31 cellular contexts compared by ENCODE assay signal in genomic region chr6:139744038-139744437, GRCh38.
DNase-seq lines count a peak whose midpoint lies in the region; ATAC-seq and TF ChIP-seq lines count a peak whose summit lies in the region.
"Had no signal": no experiment of that assay in that cellular context is flagged by ENCODE, and none has a peak within 500 bp of the region (broad histone marks: within the 10 kb centered on the region; RNA-seq: fewer than 3 reads in every experiment).

No MANE protein-coding gene starts in this region.

- no peak overlapping the region for H2BK15ac ChIP-seq in mesenchymal stem cell (ENCODE audit: low read depth, poor library complexity, severe bottlenecking)

- H4K20me1 ChIP-seq in PC-3 (ENCODE audit: low read length): no peaks in the 10 kb centered on the region
- H4K20me1 ChIP-seq: BLaER1 treated with 17β-estradiol and CSF1 and Interleukin-3, amounts not matched to agents 10 nM and 100 nM had no signal

- WGBS in mesenchymal stem cell: 86% methylated on average over 2 of the region's 2 CpGs
- WGBS in thyroid gland, 2 donors: 61 to 70% methylated on average over 2 of the region's 2 CpGs

- H3K27me3 ChIP-seq in PC-3 (ENCODE audit: low read length): no peaks in the 10 kb centered on the region
- H3K27me3 ChIP-seq in mesenchymal stem cell (ENCODE audit: control insufficient read depth in 1 of 2, insufficient read depth in 1 of 2, low read length in 2 of 2): no peaks in the 10 kb centered on the region
- no peaks in the 10 kb centered on the region for H3K27me3 ChIP-seq in thyroid gland
- no peaks in the 10 kb centered on the region for H3K27me3 ChIP-seq in H7 (ENCODE audit: control insufficient read depth, insufficient read depth, low read length)
- H3K27me3 ChIP-seq: BLaER1 treated with 17β-estradiol and CSF1 and Interleukin-3, amounts not matched to agents 10 nM and 100 nM; cardiac muscle cell; esophagus squamous epithelium; gastroesophageal sphincter; neutrophil; transverse colon had no signal

- no peak overlapping the region for H3K14ac ChIP-seq in mesenchymal stem cell (ENCODE audit: low read length in 2 of 2)

- no peaks in the 10 kb centered on the region for H3K9me2 ChIP-seq in PC-3 (replicated peaks; ENCODE audit: low read length)

- POLR2A ChIA-PET in PC-3 (lab: Charles Lee; ENCODE audit: unreplicated experiment): no interaction called here

- no peak overlapping the region for H2BK5ac ChIP-seq in mesenchymal stem cell (ENCODE audit: low read depth, low read length, poor library complexity, severe bottlenecking)

- no peak for ATAC-seq in PC-3
- ATAC-seq in GM19463 (IDR thresholded peaks at IDR 0.05; ENCODE audit: unreplicated experiment): no peak
- ATAC-seq in stimulated activated naive B cell treated with anti-CD40 and anti-IgM and Interleukin-4, amounts not matched to agents 10 μg/mL and 1 μg/mL and 100 μg/mL, for 72 hours (replicated peaks): no peak
- ATAC-seq: effector memory CD8-positive, alpha-beta T cell; Right ventricle myocardium inferior; WTC11 had no signal

- no peak for TF ChIP-seq POLR2A in thyroid gland (IDR thresholded peaks at IDR 0.05)

- H4K8ac ChIP-seq in mesenchymal stem cell (ENCODE audit: low read length): no peak overlapping the region

- intact Hi-C loops in PC-3 (cut with micrococcal nuclease): no loop called here
- intact Hi-C loops in thyroid gland (cut with DNase I): no loop called here

- DNase-seq in PC-3 (no peak), chondrocyte (ENCODE audit: low spot score) (no peak), mesenchymal stem cell (no peak), thyroid gland (no peak), H7 (no peak)
- DNase-seq in stimulated activated naive B cell treated with anti-CD40 and anti-IgM and Interleukin-4, amounts not matched to agents 10 μg/mL and 1 μg/mL and 100 μg/mL, for 72 hours: no peak
- DNase-seq: activated CD4-positive, alpha-beta T cell treated with anti-CD3 and anti-CD28 coated beads, Interleukin-2, amount 50 U/mL, for 4 hours; activated naive CD4-positive, alpha-beta T cell treated with anti-CD3 and anti-CD28 coated beads, Interleukin-2, amount 50 U/mL, for 16 hours; amygdala; cortex of kidney; DMS79; effector memory CD8-positive, alpha-beta T cell; esophagus squamous epithelium; GDM1; hypothalamus; Kasumi-1; left ventricle myocardium inferior; MV-4-11; naive B cell; NCI-H146; NCI-H446 treated with DMSO at 0.1 percent for 48 hours; T1000; transverse colon had no signal

- peak overlapping the region; percentile 31 for H3K4me2 ChIP-seq in PC-3 (ENCODE audit: low read length)
- H3K4me2 ChIP-seq in mesenchymal stem cell (ENCODE audit: low read length, poor library complexity, severe bottlenecking): no peak overlapping the region
- H3K4me2 ChIP-seq: BLaER1 treated with 17β-estradiol and CSF1 and Interleukin-3, amounts not matched to agents 10 nM and 100 nM had no signal

- peak overlapping the region; percentile 71 for H3K27ac Mint-ChIP-seq in chondrocyte (ENCODE audit: unreplicated experiment)
- H3K27ac Mint-ChIP-seq in stimulated activated naive B cell treated with anti-CD40 and anti-IgM and Interleukin-4, amounts not matched to agents 10 μg/mL and 1 μg/mL and 100 μg/mL, for 72 hours: no peak overlapping the region
- H3K27ac Mint-ChIP-seq: effector memory CD8-positive, alpha-beta T cell; naive B cell; WTC11 had no signal

- no peaks in the 10 kb centered on the region for H3K79me1 ChIP-seq in mesenchymal stem cell (replicated peaks; ENCODE audit: low read length, poor library complexity, severe bottlenecking)

- H3K4me1 Mint-ChIP-seq in chondrocyte (ENCODE audit: low read depth): peaks cover 49% of the 10 kb centered on the region
- peaks cover 0 to 6% of the 10 kb centered on the region in 2 donors for H3K4me1 Mint-ChIP-seq in stimulated activated naive B cell treated with anti-CD40 and anti-IgM and Interleukin-4, amounts not matched to agents 10 μg/mL and 1 μg/mL and 100 μg/mL, for 72 hours
- H3K4me1 Mint-ChIP-seq: naive B cell, WTC11 had no signal

- BruUV-seq in PC-3 (replicated peaks; lab: Mats Ljungman, UMichigan): no TSS peak

- H3K79me2 ChIP-seq in PC-3 (ENCODE audit: low read length): no peaks in the 10 kb centered on the region

- H3K18ac ChIP-seq in mesenchymal stem cell (ENCODE audit: low read depth in 1 of 2, low read length in 2 of 2): no peak overlapping the region

- H3K27me3 Mint-ChIP-seq in chondrocyte (ENCODE audit: low read depth): no peaks in the 10 kb centered on the region
- peaks cover 0 to 7% of the 10 kb centered on the region in 2 donors for H3K27me3 Mint-ChIP-seq in stimulated activated naive B cell treated with anti-CD40 and anti-IgM and Interleukin-4, amounts not matched to agents 10 μg/mL and 1 μg/mL and 100 μg/mL, for 72 hours

- no peak overlapping the region for H3K4me3 Mint-ChIP-seq in chondrocyte (ENCODE audit: unreplicated experiment)
- no peak overlapping the region for H3K4me3 Mint-ChIP-seq in stimulated activated naive B cell treated with anti-CD40 and anti-IgM and Interleukin-4, amounts not matched to agents 10 μg/mL and 1 μg/mL and 100 μg/mL, for 72 hours
- H3K4me3 Mint-ChIP-seq: effector memory CD8-positive, alpha-beta T cell; naive B cell; WTC11 had no signal

- no peak overlapping the region for H4K91ac ChIP-seq in mesenchymal stem cell (ENCODE audit: low read length)

- H3K23ac ChIP-seq in mesenchymal stem cell (ENCODE audit: low read length in 2 of 2): no peak overlapping the region

- CTCF ChIA-PET in PC-3 (lab: Charles Lee): no interaction called here

- peaks cover 18% of the 10 kb centered on the region for H3K4me1 ChIP-seq in PC-3 (ENCODE audit: insufficient read depth, low read length)
- no peaks in the 10 kb centered on the region for H3K4me1 ChIP-seq in mesenchymal stem cell (ENCODE audit: control insufficient read depth, insufficient read depth, low read depth, low read length)
- peaks cover 30 to 34% of the 10 kb centered on the region in 2 donors for H3K4me1 ChIP-seq in thyroid gland

- H3K4me3 ChIP-seq in PC-3 (ENCODE audit: low read length) (no peak overlapping the region), mesenchymal stem cell (ENCODE audit: insufficient read depth in 1 of 2, low read depth in 1 of 2, low read length in 2 of 2) (no peak overlapping the region), thyroid gland (replicated peaks in 1 of 3) (no peak overlapping the region), H7 (ENCODE audit: insufficient read depth, low read depth, low read length) (no peak overlapping the region)
- H3K4me3 ChIP-seq: BLaER1 treated with 17β-estradiol and CSF1 and Interleukin-3, amounts not matched to agents 10 nM and 100 nM; cardiac muscle cell; esophagus squamous epithelium; gastroesophageal sphincter; left ventricle myocardium inferior; transverse colon had no signal

- no peak overlapping the region for H2BK12ac ChIP-seq in mesenchymal stem cell (ENCODE audit: low read length in 2 of 2)

- H3K9me3 Mint-ChIP-seq in chondrocyte (ENCODE audit: low read depth): no peaks in the 10 kb centered on the region
- no peaks in the 10 kb centered on the region for H3K9me3 Mint-ChIP-seq in stimulated activated naive B cell treated with anti-CD40 and anti-IgM and Interleukin-4, amounts not matched to agents 10 μg/mL and 1 μg/mL and 100 μg/mL, for 72 hours
- H3K9me3 Mint-ChIP-seq: effector memory CD8-positive, alpha-beta T cell; naive B cell; WTC11 had no signal

- H3K9ac ChIP-seq in PC-3 (ENCODE audit: low read length) (no peak overlapping the region), mesenchymal stem cell (ENCODE audit: low read length) (no peak overlapping the region)
- H3K9ac ChIP-seq: BLaER1 treated with 17β-estradiol and CSF1 and Interleukin-3, amounts not matched to agents 10 nM and 100 nM had no signal

- H2AFZ ChIP-seq in PC-3 (ENCODE audit: low read length): no peak overlapping the region
- no peak overlapping the region for H2AFZ ChIP-seq in mesenchymal stem cell (ENCODE audit: low read depth, low read length)

- peak overlapping the region; percentile 23 for H2AK5ac ChIP-seq in mesenchymal stem cell (ENCODE audit: low read length, severe bottlenecking)

- H3K9me3 ChIP-seq in PC-3 (ENCODE audit: low read length): no peaks in the 10 kb centered on the region
- H3K9me3 ChIP-seq in mesenchymal stem cell (ENCODE audit: control insufficient read depth, low read length): no peaks in the 10 kb centered on the region
- H3K9me3 ChIP-seq in thyroid gland: no peaks in the 10 kb centered on the region
- H3K9me3 ChIP-seq: BLaER1 treated with 17β-estradiol and CSF1 and Interleukin-3, amounts not matched to agents 10 nM and 100 nM; esophagus squamous epithelium; gastroesophageal sphincter; left ventricle myocardium inferior; neutrophil; transverse colon had no signal

- H3K27ac ChIP-seq in PC-3 (ENCODE audit: low read length) (no peak overlapping the region), mesenchymal stem cell (ENCODE audit: low read length, poor library complexity, severe bottlenecking) (peak overlapping the region; percentile 80), thyroid gland (peak overlapping the region; percentile 79 to 94 (median 85))
- H3K27ac ChIP-seq: BLaER1 treated with 17β-estradiol and CSF1 and Interleukin-3, amounts not matched to agents 10 nM and 100 nM; cardiac muscle cell; gastroesophageal sphincter; HL-60; left ventricle myocardium inferior; neutrophil had no signal

- no peak overlapping the region for H3K4ac ChIP-seq in mesenchymal stem cell (ENCODE audit: low read depth in 1 of 2, low read length in 2 of 2)

- H2BK120ac ChIP-seq in mesenchymal stem cell (ENCODE audit: low read depth, low read length): no peak overlapping the region

- H3F3A ChIP-seq in PC-3 (ENCODE audit: low read length, unreplicated experiment): no peaks in the 10 kb centered on the region

- TF ChIP-seq CTCF in PC-3 (conservative IDR thresholded peaks at IDR 0.05; ENCODE audit: low read depth, low read length) (no peak), chondrocyte (IDR thresholded peaks at IDR 0.05) (no peak), thyroid gland (IDR thresholded peaks at IDR 0.05) (no peak)

- no peaks in the 10 kb centered on the region for H3K36me3 Mint-ChIP-seq in chondrocyte (ENCODE audit: low read depth)
- H3K36me3 Mint-ChIP-seq in stimulated activated naive B cell treated with anti-CD40 and anti-IgM and Interleukin-4, amounts not matched to agents 10 μg/mL and 1 μg/mL and 100 μg/mL, for 72 hours: no peaks in the 10 kb centered on the region
- H3K36me3 Mint-ChIP-seq: naive B cell, WTC11 had no signal

- no peaks in the 10 kb centered on the region for H3K36me3 ChIP-seq in PC-3 (ENCODE audit: low read depth, low read length)
- no peaks in the 10 kb centered on the region for H3K36me3 ChIP-seq in mesenchymal stem cell (ENCODE audit: control insufficient read depth in 1 of 2, insufficient read depth in 2 of 2, low read depth in 1 of 2, low read length in 2 of 2)
- no peaks in the 10 kb centered on the region for H3K36me3 ChIP-seq in thyroid gland
- no peaks in the 10 kb centered on the region for H3K36me3 ChIP-seq in H7 (replicated peaks; ENCODE audit: control insufficient read depth, insufficient read depth, low read length)
- H3K36me3 ChIP-seq: BLaER1 treated with 17β-estradiol and CSF1 and Interleukin-3, amounts not matched to agents 10 nM and 100 nM; cardiac muscle cell; esophagus squamous epithelium; gastroesophageal sphincter; left ventricle myocardium inferior; neutrophil; transverse colon had no signal
